In genomic region chr7:21426958-21427860, GRCh38 we compare ENCODE assay signal across 8 cellular contexts. TPM values are rescaled to one million over a fixed set of nuclear protein-coding genes. Genes with fewer than 3 reads are reported as not detected.
DNase-seq lines count a peak whose midpoint lies in the region; FAIRE-seq and TF ChIP-seq lines count a peak whose summit lies in the region.

No MANE protein-coding gene starts in this region.

- TF ChIP-seq POLR2A in stomach (IDR thresholded peaks at IDR 0.05) = peak in 2 of 4 donors; percentile 1 to 46

- no peaks in the 10 kb centered on the region for H3K9me3 Mint-ChIP-seq in neural crest cell

- no peaks in the 10 kb centered on the region for H3K36me3 ChIP-seq in MM.1S (replicated peaks; ENCODE audit: insufficient read depth, low read length)
- peaks cover 0 to 5% (median 0%) of the 10 kb centered on the region in 4 donors for H3K36me3 ChIP-seq in stomach

- H3K4me1 ChIP-seq in MM.1S (ENCODE audit: low read length) (peaks cover 8% of the 10 kb centered on the region), stomach (peaks cover 30 to 46% (median 38%) of the 10 kb centered on the region in 4 donors)

- no peaks in the 10 kb centered on the region for H3K27me3 Mint-ChIP-seq in neural crest cell (ENCODE audit: low read depth)

- peak overlapping the region; percentile 92 for H3K4me2 ChIP-seq in MM.1S (ENCODE audit: low read depth, low read length)

- WGBS in stomach, 5 donors = 0 to 1% (median 0%) methylated on average over 61 to 77 of the region's 78 CpGs

- H3K9me2 ChIP-seq in MM.1S (replicated peaks; ENCODE audit: insufficient read depth, low read length) = no peaks in the 10 kb centered on the region

- peak overlapping the region; percentile 95 for H3K27ac ChIP-seq in MM.1S (ENCODE audit: low read length)
- peak overlapping the region; percentile 96 to 100 (median 99) for H3K27ac ChIP-seq in stomach

- peak overlapping the region; percentile 95 for H2AFZ ChIP-seq in MM.1S (ENCODE audit: low read length)

- peak overlapping the region; percentile 94 for H3K9ac ChIP-seq in MM.1S (ENCODE audit: low read length)

- H3F3A ChIP-seq in MM.1S (ENCODE audit: insufficient read depth, low read length) = peaks cover 12% of the 10 kb centered on the region

- no peaks in the 10 kb centered on the region for H3K27me3 ChIP-seq in MM.1S (replicated peaks; ENCODE audit: insufficient read depth, low read length)
- H3K27me3 ChIP-seq in stomach = no peaks in the 10 kb centered on the region

- H4K20me1 ChIP-seq in MM.1S (ENCODE audit: insufficient read depth, low read length) = no peaks in the 10 kb centered on the region

- H3K36me3 Mint-ChIP-seq in neural crest cell (ENCODE audit: low read depth) = peaks cover 8% of the 10 kb centered on the region

- DNase-seq in HCEC 1CT (peak; percentile 98), MM.1S (peak; percentile 98), SHP77 treated with DMSO at 0.1 percent for 48 hours (lab: John Stamatoyannopoulos, UW) (peak; percentile 100), activated gamma-delta T cell treated with Interleukin-2 at 50 U/mL for 16 hours (peak; percentile 99), foreskin fibroblast (peak; percentile 99 to 100), neural crest cell (ENCODE audit: low read depth, low spot score) (peak; percentile 97), stomach (peak; percentile 99)

- H3K79me2 ChIP-seq in MM.1S (ENCODE audit: low read length) = no peaks in the 10 kb centered on the region

- TF ChIP-seq EP300 in stomach (IDR thresholded peaks at IDR 0.05) = no peak

- peak overlapping the region; percentile 93 for H3K4me3 ChIP-seq in MM.1S (ENCODE audit: low read length)
- H3K4me3 ChIP-seq in foreskin fibroblast (ENCODE audit: low read depth in 1 of 2, low read length in 2 of 2) = peak overlapping the region; percentile 84 to 86
- H3K4me3 ChIP-seq in stomach = peak overlapping the region; percentile 62 to 80 (median 75)

- intact Hi-C loops in stomach (cut with DNase I; ENCODE audit: low total_unique reads) = no loop called here

- no peak for TF ChIP-seq CTCF in MM.1S (IDR thresholded peaks at IDR 0.05; ENCODE audit: low read length)
- no peak for TF ChIP-seq CTCF in foreskin fibroblast (IDR thresholded peaks at IDR 0.05; ENCODE audit: low read depth, low read length)
- TF ChIP-seq CTCF in neural crest cell (conservative IDR thresholded peaks at IDR 0.05) = peak; percentile 7
- peak in 3 of 7 experiments; percentile 33 to 43 (median 34) for TF ChIP-seq CTCF in stomach (IDR thresholded peaks at IDR 0.05)

- H3K4me1 Mint-ChIP-seq in neural crest cell = peaks cover 48% of the 10 kb centered on the region

- FAIRE-seq in G401.6 (lab: Jason Lieb, UNC) = peak; percentile 98

- peak overlapping the region; percentile 100 for H3K27ac Mint-ChIP-seq in neural crest cell (ENCODE audit: unreplicated experiment)

- H3K9me3 ChIP-seq in MM.1S (replicated peaks; ENCODE audit: insufficient read depth, low read length) = no peaks in the 10 kb centered on the region
- no peaks in the 10 kb centered on the region for H3K9me3 ChIP-seq in stomach

- peak overlapping the region; percentile 98 for H3K4me3 Mint-ChIP-seq in neural crest cell

RNA-seq across cellular contexts. Expression of gene SP4, which starts 0.7 kb away (rescaled TPM):
- total RNA-seq in neural crest cell (20.6 and 20.8 TPM in 2 replicates), stomach (10 to 100 TPM in 2 of 5 donors, 1 to 10 TPM in 2, under 1 TPM in 1; 0.58 to 16.7 (median 7.7) TPM)
- polyA plus RNA-seq in stomach = 1 to 10 TPM; 1.2 to 1.4 (median 1.4) TPM

Comparison
In these comparisons a context has a peak if more than half of its experiments do, and no peak if none do; other contexts are left out.
1. Peak in every context shown above with its lines: DNase-seq, H3K4me3 ChIP-seq and H3K27ac ChIP-seq.